Comparison of ENCODE assay signal across 11 cellular contexts in the genomic region with DNA sequence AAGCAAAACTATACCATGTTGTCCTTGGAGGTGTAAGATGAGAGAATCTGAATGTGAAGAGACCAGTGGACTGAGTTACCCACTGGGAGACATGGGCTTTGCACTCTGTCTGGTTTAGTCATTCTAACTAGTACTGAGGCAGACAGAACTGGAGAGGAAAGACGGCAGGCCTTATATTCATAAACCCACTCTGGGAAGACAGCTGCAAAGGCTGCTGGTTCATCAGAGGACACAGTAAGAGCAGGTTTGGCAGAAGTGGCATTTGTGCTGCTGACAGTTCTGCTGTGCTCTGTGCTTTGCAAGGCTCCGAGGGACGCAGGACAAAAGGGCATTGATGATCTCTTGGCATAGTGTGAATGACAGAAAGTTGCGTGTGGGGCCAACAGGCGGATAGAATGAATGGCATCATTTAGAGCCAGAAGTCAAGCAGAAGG.
DNase-seq lines count a peak whose midpoint lies in the region; ATAC-seq, FAIRE-seq and TF ChIP-seq lines count a peak whose summit lies in the region.
"Had no signal": no experiment of that assay in that cellular context is flagged by ENCODE, and none has a peak within 500 bp of the region (broad histone marks: within the 10 kb centered on the region; RNA-seq: fewer than 3 reads in every experiment).

No MANE protein-coding gene starts in this region.

- H3K27ac ChIP-seq in heart right ventricle (peak overlapping the region; percentile 57 to 88 (median 83)), pancreas (peak overlapping the region in 2 of 4 donors; percentile 3 to 13)
- H3K27ac ChIP-seq: BLaER1 treated with 17β-estradiol and CSF1 and Interleukin-3, amounts not matched to agents 10 nM and 100 nM had no signal

- H3K9me3 ChIP-seq in heart right ventricle: no peaks in the 10 kb centered on the region
- H3K9me3 ChIP-seq in pancreas: no peaks in the 10 kb centered on the region
- H3K9me3 ChIP-seq: BLaER1 treated with 17β-estradiol and CSF1 and Interleukin-3, amounts not matched to agents 10 nM and 100 nM had no signal

- intact Hi-C loops in heart right ventricle (cut with DNase I): loop anchor here in 3 of 10 donors (2.0 to 10.0 kb wide), 7 partner anchors 38 to 270 kb away; partner anchors contain the start of gene TENT5A (in 2 of the 3)
- intact Hi-C loops in pancreas (cut with DNase I): no loop called here

- peaks cover 2 to 66% (median 32%) of the 10 kb centered on the region in 9 donors for H3K4me1 ChIP-seq in heart right ventricle
- no peaks in the 10 kb centered on the region for H3K4me1 ChIP-seq in pancreas
- H3K4me1 ChIP-seq: BLaER1 treated with 17β-estradiol and CSF1 and Interleukin-3, amounts not matched to agents 10 nM and 100 nM had no signal

- H3K36me3 ChIP-seq in heart right ventricle: no peaks in the 10 kb centered on the region
- no peaks in the 10 kb centered on the region for H3K36me3 ChIP-seq in pancreas
- H3K36me3 ChIP-seq: BLaER1 treated with 17β-estradiol and CSF1 and Interleukin-3, amounts not matched to agents 10 nM and 100 nM had no signal

- H3K4me3 ChIP-seq in heart right ventricle: peak overlapping the region in 5 of 10 donors; percentile 9 to 34 (median 23)
- no peak overlapping the region for H3K4me3 ChIP-seq in pancreas
- H3K4me3 ChIP-seq: BLaER1 treated with 17β-estradiol and CSF1 and Interleukin-3, amounts not matched to agents 10 nM and 100 nM had no signal

- no peak for FAIRE-seq in pancreas (lab: Jason Lieb, UNC)

- H3K27me3 ChIP-seq in heart right ventricle (no peaks in the 10 kb centered on the region), pancreas (no peaks in the 10 kb centered on the region)
- H3K27me3 ChIP-seq: BLaER1 treated with 17β-estradiol and CSF1 and Interleukin-3, amounts not matched to agents 10 nM and 100 nM had no signal

- 29 to 38% methylated on average over 5 of the region's 5 CpGs for whole genome bisulfite sequencing in heart right ventricle, 2 donors
- 36 to 45% methylated on average over 5 of the region's 5 CpGs for WGBS in pancreas, 2 donors

- peak; percentile 80 to 97 (median 90) for ATAC-seq in heart right ventricle
- ATAC-seq in pancreas: peak in 3 of 4 donors; percentile 31 to 62 (median 42)
- no peak for ATAC-seq in GM21423 (IDR thresholded peaks at IDR 0.05; ENCODE audit: unreplicated experiment)
- no peak for ATAC-seq in GM18520 (IDR thresholded peaks at IDR 0.05; ENCODE audit: unreplicated experiment)

- DNase-seq in C1 segment of cervical spinal cord (lab: John Stamatoyannopoulos, UW): peak; percentile 9 to 89 (median 76)
- DNase-seq in anterior cingulate cortex (lab: John Stamatoyannopoulos, UW): peak in 56 of 58 donors; percentile 16 to 97 (median 76)
- peak; percentile 47 to 69 for DNase-seq in heart right ventricle
- no peak for DNase-seq in pancreas
- DNase-seq in Kasumi-1 (lab: John Stamatoyannopoulos, UW): no peak
- DNase-seq in stimulated activated CD4-positive, alpha-beta T cell treated with anti-CD3 and anti-CD28 coated beads, Interleukin-2, amount 100 ng/mL, for 24 hours: no peak
- DNase-seq: NCI-H524 treated with DMSO at 0.1 percent for 48 hours, T-helper 2 cell had no signal

- TF ChIP-seq CTCF in heart right ventricle (IDR thresholded peaks at IDR 0.05) (no peak), pancreas (IDR thresholded peaks at IDR 0.05) (no peak)

Comparison
In these comparisons a context has a peak if more than half of its experiments do, and no peak if none do; other contexts are left out.
1. DNase-seq: peak in C1 segment of cervical spinal cord (14 of 14), anterior cingulate cortex (56 of 58) and heart right ventricle (2 of 2); none in pancreas (0 of 6), Kasumi-1 (0 of 2) and stimulated activated CD4-positive, alpha-beta T cell treated with anti-CD3 and anti-CD28 coated beads, Interleukin-2, amount 100 ng/mL, for 24 hours (0 of 2).
2. ATAC-seq: peak in heart right ventricle (8 of 8) and pancreas (3 of 4); none in GM21423 (single experiment) and GM18520 (single experiment).